ENCODE assay signal across 21 cellular contexts in the genomic region with DNA sequence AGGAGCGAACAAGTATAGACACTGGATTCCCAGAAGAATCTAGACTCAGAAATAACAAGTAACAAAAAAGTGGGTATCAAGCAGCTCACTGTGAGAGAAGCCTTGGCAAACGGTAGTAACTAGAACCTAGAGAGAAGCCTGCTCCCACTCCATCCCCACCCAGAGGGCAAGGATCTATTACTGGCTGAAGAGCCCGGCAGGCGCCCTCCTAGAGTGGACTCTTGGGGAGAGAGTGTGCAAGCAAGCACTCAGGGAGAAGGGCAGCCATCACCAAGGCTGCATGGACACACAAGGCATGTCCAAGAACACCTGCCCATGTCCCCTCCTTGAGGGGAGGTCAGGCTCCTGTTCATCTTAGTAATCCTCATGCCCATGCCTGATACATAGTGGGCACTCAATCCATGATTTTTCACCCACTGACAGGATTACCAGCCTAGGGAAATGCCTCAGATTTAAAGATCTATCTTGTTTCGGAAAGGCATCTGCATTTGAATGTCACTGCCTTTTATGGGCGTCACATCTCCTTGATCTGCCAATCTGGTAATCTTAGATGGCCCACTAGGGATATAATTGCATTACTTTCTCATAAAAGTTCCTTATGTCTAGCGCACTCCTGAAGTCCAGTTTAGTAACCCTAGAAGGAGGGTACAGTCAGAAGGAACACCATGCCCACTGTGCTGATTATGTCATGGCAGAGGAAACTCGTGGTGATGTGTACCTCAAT. TPM values are rescaled to one million over a fixed set of nuclear protein-coding genes. Genes with fewer than 3 reads are reported as not detected.
A peak's percentile ranks its signal among the peaks of the same experiment; 100 is the strongest.
DNase-seq lines count a peak whose midpoint lies in the region; ATAC-seq and TF ChIP-seq lines count a peak whose summit lies in the region.
"Had no signal": no experiment of that assay in that cellular context is flagged by ENCODE, and none has a peak within 500 bp of the region (broad histone marks: within the 10 kb centered on the region; RNA-seq: fewer than 3 reads in every experiment).

No MANE protein-coding gene starts in this region.

- H3K9me3 Mint-ChIP-seq in HFFc6 (no peaks in the 10 kb centered on the region), brain (peaks cover 0 to 21% (median 4%) of the 10 kb centered on the region in 5 experiments)
- H3K9me3 Mint-ChIP-seq: CD8-positive, alpha-beta T cell had no signal

- no peaks in the 10 kb centered on the region; the same call in 1 of the 2 replicates for H3K27me3 Mint-ChIP-seq in HFFc6 (ENCODE audit: insufficient read depth)
- H3K27me3 Mint-ChIP-seq in brain: no peaks in the 10 kb centered on the region

- 53 to 66% (median 61%) methylated on average over 8 of the region's 8 CpGs for WGBS in stomach, 5 donors

- no peaks in the 10 kb centered on the region for H3K27me3 ChIP-seq in stomach
- H3K27me3 ChIP-seq: testis had no signal

- no peak for TF ChIP-seq EP300 in stomach (IDR thresholded peaks at IDR 0.05)

- H3K4me1 Mint-ChIP-seq in HFFc6 (ENCODE audit: low read depth): peaks cover 61% of the 10 kb centered on the region
- peaks cover 77% of the 10 kb centered on the region for H3K4me1 Mint-ChIP-seq in brain

- ATAC-seq in mucosa of descending colon: peak; percentile 25
- no peak for ATAC-seq in HG02798 (IDR thresholded peaks at IDR 0.05; ENCODE audit: poor library complexity, unreplicated experiment)
- ATAC-seq in HG03175 (IDR thresholded peaks at IDR 0.05; ENCODE audit: unreplicated experiment): no peak
- ATAC-seq: CD8-positive, alpha-beta T cell had no signal

- intact Hi-C loops in mucosa of descending colon (cut with DNase I, micrococcal nuclease): no loop called here
- intact Hi-C loops in stomach (cut with DNase I; ENCODE audit: low total_unique reads): loop anchor here (10.0 kb wide), 1 partner anchor 48 kb away; no protein-coding TSS in a partner anchor

- no peaks in the 10 kb centered on the region for H3K36me3 ChIP-seq in mucosa of descending colon (ENCODE audit: low read depth)
- H3K36me3 ChIP-seq in stomach: peaks cover 0 to 15% (median 0%) of the 10 kb centered on the region in 4 donors

- no peak overlapping the region for H3K4me3 ChIP-seq in mucosa of descending colon
- H3K4me3 ChIP-seq in stomach: no peak overlapping the region
- H3K4me3 ChIP-seq: skin epidermis, testis had no signal

- TF ChIP-seq POLR2A in stomach (IDR thresholded peaks at IDR 0.05): no peak

- peak overlapping the region in 3 of 5 donors; percentile 15 to 54 (median 38) for H3K27ac ChIP-seq in stomach
- H3K27ac ChIP-seq: testis had no signal

- TF ChIP-seq CTCF in HFFc6 (IDR thresholded peaks at IDR 0.05): no peak
- no peak for TF ChIP-seq CTCF in brain (conservative IDR thresholded peaks at IDR 0.05)
- no peak for TF ChIP-seq CTCF in mucosa of descending colon (IDR thresholded peaks at IDR 0.05)
- no peak for TF ChIP-seq CTCF in stomach (IDR thresholded peaks at IDR 0.05)

- H3K27ac Mint-ChIP-seq in HFFc6 (peak overlapping the region; percentile 8; the same call in 1 of the 2 replicates), brain (peak overlapping the region in 3 of 5 experiments; percentile 34 to 64 (median 52))
- H3K27ac Mint-ChIP-seq: CD8-positive, alpha-beta T cell had no signal

- H3K9me3 ChIP-seq in mucosa of descending colon (no peaks in the 10 kb centered on the region), stomach (no peaks in the 10 kb centered on the region)
- H3K9me3 ChIP-seq: testis had no signal

- H3K4me3 Mint-ChIP-seq in HFFc6: no peak overlapping the region
- no peak overlapping the region for H3K4me3 Mint-ChIP-seq in brain
- H3K4me3 Mint-ChIP-seq: CD8-positive, alpha-beta T cell had no signal

- H3K4me1 ChIP-seq in mucosa of descending colon (ENCODE audit: low read depth) (peaks cover 20% of the 10 kb centered on the region), stomach (peaks cover 17 to 90% (median 55%) of the 10 kb centered on the region in 4 donors)
- H3K4me1 ChIP-seq: testis had no signal

- H3K36me3 Mint-ChIP-seq in HFFc6 (ENCODE audit: low read depth) (peaks cover 57% of the 10 kb centered on the region), brain (peaks cover 86% of the 10 kb centered on the region)

- DNase-seq in HFFc6 (no peak), mucosa of descending colon (no peak), stomach (no peak)
- DNase-seq in stimulated activated naive CD4-positive, alpha-beta T cell (lab: John Stamatoyannopoulos, UW): no peak
- DNase-seq in activated CD4-positive, alpha-beta T cell treated with anti-CD3 and anti-CD28 coated beads for 48 hours: no peak
- DNase-seq: activated CD4-positive, alpha-beta T cell treated with anti-CD3 and anti-CD28 coated beads, Interleukin-2, amount 50 U/mL, for 1 hour; activated CD8-positive, alpha-beta memory T cell treated with anti-CD3 and anti-CD28 coated beads, Interleukin-2, amount 50 U/mL, for 48 hours; activated effector memory CD4-positive, alpha-beta T cell treated with anti-CD3 and anti-CD28 coated beads, Interleukin-2, amount 50 U/mL, for 16 hours; CD8-positive, alpha-beta T cell; KBM-7; NCI-H1092 treated with DMSO at 0.1 percent for 48 hours; NCI-H2107; nucleus accumbens; RPMI8226; stimulated activated CD4-positive, alpha-beta T cell treated with anti-CD3 and anti-CD28 coated beads, Interleukin-4, amount 100 ng/mL, for 4 hours; T-helper 1 cell; testis had no signal

RNA-seq across cellular contexts. Expression of gene CNN3, which starts 14.5 kb away (rescaled TPM):
- total RNA-seq in HFFc6 (2021; fragmentation: NEBNext Ultra II Directional; extraction: Animal tissue kit (Norgen Biotek cat#: 25700)): 100 to 1,000 TPM; 210 to 253 (median 232) TPM
- polyA plus RNA-seq in brain (ENCODE audit: insufficient read depth, low read depth, low replicate concordance) (184 TPM), stomach (100 to 1,000 TPM in 1 of 3 donors, 10 to 100 TPM in 2; 70.0 to 129 (median 93.0) TPM)
- total RNA-seq in mucosa of descending colon (100 to 1,000 TPM in 2 of 3 donors, 10 to 100 TPM in 1; 61.3 to 165 (median 129) TPM), stomach (100 to 1,000 TPM in 4 of 5 donors, 10 to 100 TPM in 1; 86.9 to 353 (median 220) TPM)
